12 cellular contexts compared by ENCODE assay signal in the genomic region with DNA sequence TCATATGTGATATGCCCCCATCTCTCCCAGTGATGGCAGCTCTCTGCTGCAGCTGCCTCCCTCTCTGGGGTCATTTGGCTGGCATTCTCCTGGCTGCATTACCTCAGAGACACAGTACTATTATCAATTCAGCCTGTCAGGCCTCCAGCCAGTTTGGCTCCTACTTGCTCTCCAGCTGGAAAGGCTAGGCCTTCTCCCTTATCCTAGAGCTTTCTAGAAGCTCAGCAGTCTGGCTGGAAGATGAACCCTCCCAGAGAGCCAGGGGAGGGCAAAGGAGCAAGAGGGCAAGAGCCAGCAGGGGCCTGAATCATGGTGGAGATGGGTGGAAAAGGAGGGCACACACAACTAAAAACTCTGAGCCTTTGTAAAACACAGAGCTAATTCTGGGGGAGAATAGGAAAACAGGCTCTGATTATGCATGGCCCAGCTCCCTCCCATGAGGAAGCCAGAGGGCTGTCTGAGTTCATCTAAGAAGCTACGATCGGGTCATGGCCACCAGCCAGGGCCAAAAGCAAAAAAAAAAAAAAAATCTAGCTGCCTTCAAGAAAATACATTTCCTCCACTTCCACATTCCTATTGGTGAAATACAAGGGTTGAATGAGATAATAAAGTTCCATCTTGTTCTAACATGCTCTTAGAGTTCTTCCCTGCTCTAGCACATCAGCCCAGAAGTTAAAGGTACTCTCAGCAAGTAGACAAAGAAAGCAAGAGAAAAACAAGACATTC. TPM values are rescaled to one million over a fixed set of nuclear protein-coding genes. Genes with fewer than 3 reads are reported as not detected.
A peak's percentile ranks its signal among the peaks of the same experiment; 100 is the strongest.
DNase-seq lines count a peak whose midpoint lies in the region; ATAC-seq, FAIRE-seq and TF ChIP-seq lines count a peak whose summit lies in the region.
"Had no signal": no experiment of that assay in that cellular context is flagged by ENCODE, and none has a peak within 500 bp of the region (broad histone marks: within the 10 kb centered on the region; RNA-seq: fewer than 3 reads in every experiment).

No MANE protein-coding gene starts in this region.

- H3K36me3 ChIP-seq in liver (ENCODE audit: control insufficient read depth in 4 of 4, insufficient read depth in 3 of 4, low read depth in 1 of 4, low read length in 3 of 4) (no peaks in the 10 kb centered on the region), HepG2 (replicated peaks in 1 of 2; ENCODE audit: control insufficient read depth in 1 of 2, insufficient read depth in 2 of 2, low read length in 2 of 2) (no peaks in the 10 kb centered on the region)

- FAIRE-seq in HepG2 (lab: Jason Lieb, UNC): no peak

- no peaks in the 10 kb centered on the region for H4K20me1 ChIP-seq in HepG2 (ENCODE audit: insufficient read depth, low read length)

- no peak overlapping the region for H3K4me2 ChIP-seq in HepG2 (ENCODE audit: low read depth, low read length)

- peaks cover 0 to 13% (median 11%) of the 10 kb centered on the region in 4 donors for H3K4me1 ChIP-seq in liver (ENCODE audit: control insufficient read depth in 4 of 4, insufficient read depth in 4 of 4, low read length in 3 of 4)
- H3K4me1 ChIP-seq in HepG2 (ENCODE audit: insufficient read depth, low read length): no peaks in the 10 kb centered on the region

- no peak for TF ChIP-seq POLR2A in HepG2 (IDR thresholded peaks at IDR 0.05; ENCODE audit: insufficient read depth in 1 of 2, low read depth in 2 of 2, low read length in 2 of 2)

- no peaks in the 10 kb centered on the region for H3K27me3 ChIP-seq in liver (ENCODE audit: control insufficient read depth in 4 of 4, insufficient read depth in 4 of 4, low read length in 3 of 4)
- H3K27me3 ChIP-seq in HepG2 (ENCODE audit: control insufficient read depth in 1 of 2, insufficient read depth in 2 of 2, low read length in 2 of 2): no peaks in the 10 kb centered on the region; a peak in 1 of 5 replicates

- H3K4me3 ChIP-seq in liver (ENCODE audit: low read depth in 1 of 3, low read length in 3 of 3): no peak overlapping the region
- no peak overlapping the region for H3K4me3 ChIP-seq in HepG2 (replicated peaks in 1 of 3; ENCODE audit: insufficient read depth in 1 of 3, low read depth in 2 of 3, low read length in 3 of 3)

- TF ChIP-seq RAD21 in liver (IDR thresholded peaks at IDR 0.05) (peak; percentile 39 to 50), HepG2 (CRISPR knock-in tag; IDR thresholded peaks at IDR 0.05) (no peak)

- DNase-seq in HepG2 (ENCODE audit: low spot score) (no peak), Right ventricle myocardium inferior (ENCODE audit: missing footprints) (peak; percentile 82), occipital lobe (lab: John Stamatoyannopoulos, UW) (peak; percentile 31), SIG-M5 treated with dmso at 0.1 percent for 504 hours (lab: John Stamatoyannopoulos, UW; ENCODE audit: unreplicated experiment) (no peak), NCI-H2081 treated with DMSO at 0.1 percent for 48 hours (lab: John Stamatoyannopoulos, UW) (no peak)
- DNase-seq: activated T-cell treated with anti-CD3 and anti-CD28 coated beads, Interleukin-2, amount 50 U/mL, for 72 hours; NCI-H524 treated with DMSO at 0.1 percent for 48 hours had no signal

- H3K79me2 ChIP-seq in HepG2 (ENCODE audit: insufficient read depth, low read length): no peaks in the 10 kb centered on the region

- no TSS peak for BruUV-seq in HepG2 (replicated peaks; lab: Mats Ljungman, UMichigan)

- CTCF ChIA-PET in HepG2 (lab: Yijun Ruan, JAX; ENCODE audit: low intra/inter-chr PET ratio, low total read pairs): no interaction called here

- H3K27ac ChIP-seq in liver (ENCODE audit: low read depth in 1 of 2, low read length in 2 of 2): peak overlapping the region; percentile 2 to 6
- H3K27ac ChIP-seq in HepG2 (ENCODE audit: extremely low read length, insufficient read depth, low read length): no peak overlapping the region

- WGBS in liver: 11% methylated on average over 2 of the region's 2 CpGs
- WGBS in HepG2 (ENCODE audit: low lambda C conversion rate): 74% methylated on average over 2 of the region's 2 CpGs

- H3K9me3 ChIP-seq in liver (ENCODE audit: control insufficient read depth in 4 of 4, low read length in 3 of 4) (no peaks in the 10 kb centered on the region), HepG2 (ENCODE audit: low read length) (no peaks in the 10 kb centered on the region)

- ATAC-seq in HepG2 (no peak), Right ventricle myocardium inferior (peak; percentile 79), HG03045 (IDR thresholded peaks at IDR 0.05; ENCODE audit: unreplicated experiment) (no peak), GM18870 (IDR thresholded peaks at IDR 0.05; ENCODE audit: unreplicated experiment) (no peak)
- ATAC-seq: activated T-cell treated with anti-CD3 and anti-CD28 coated beads, Interleukin-2, amount 50 U/mL, for 72 hours had no signal

- TF ChIP-seq CTCF in liver (IDR thresholded peaks at IDR 0.05; ENCODE audit: low read depth, low read length, missing input control) (no peak), HepG2 (CRISPR knock-in tag; IDR thresholded peaks at IDR 0.05) (no peak)

- H2AFZ ChIP-seq in HepG2 (ENCODE audit: low read length): no peak overlapping the region

- in situ Hi-C loops in HepG2 (cut with HindIII; ENCODE audit: extremely low pct_ligation_motif_present, low pct_unique_long_range_greater_than_20kb): no loop called here

- POLR2A ChIA-PET in HepG2 (lab: Yijun Ruan, JAX): no interaction called here

- H3K9ac ChIP-seq in liver (ENCODE audit: low read depth in 1 of 2, low read length in 2 of 2): no peak overlapping the region
- no peak overlapping the region for H3K9ac ChIP-seq in HepG2 (ENCODE audit: insufficient read depth, low read depth, low read length)

- no peak for TF ChIP-seq EP300 in HepG2 (IDR thresholded peaks at IDR 0.05; ENCODE audit: low read depth in 2 of 2, low read length in 2 of 2)
- TF ChIP-seq EP300 in HepG2 (CRISPR knock-in tag; IDR thresholded peaks at IDR 0.05; ENCODE audit: borderline replicate concordance): no peak

- intact Hi-C loops in HepG2 (cut with micrococcal nuclease; ENCODE audit: unreplicated experiment) (no loop called here), Right ventricle myocardium inferior (cut with DNase I) (loop anchor here (1.0 to 5.0 kb wide), 3 partner anchors 32 to 99 kb away; a partner anchor contains a TSS)

RNA-seq across cellular contexts. Expression of a gene that starts 8.8 kb away (rescaled TPM):
- total RNA-seq in liver (1 to 10 TPM; 1.3 to 9.1 TPM), HepG2 (2016; rRNA removed; fragmentation: Illumina TruSeq; extraction: Trizol) (0.10 and 0.24 TPM in 2 replicates), Right ventricle myocardium inferior (5.9 TPM), occipital lobe (1.7 TPM)
- polyA plus RNA-seq in liver (1 to 10 TPM; 3.6 to 7.6 TPM), HepG2 (2011; rRNA removed) (0.18 TPM in 2 replicates)
- not detected in 2 replicates for total RNA-seq in HepG2 (2016; cell fraction: cytosol; rRNA removed; fragmentation: Illumina TruSeq; extraction: Trizol; ENCODE audit: low read depth)
- 0.13 TPM in 1 of 2 replicates, not detected in the other for total RNA-seq in HepG2 (2016; cell fraction: insoluble cytoplasmic fraction; rRNA removed; fragmentation: Illumina TruSeq; extraction: Trizol)
- not detected in 2 replicates for total RNA-seq in HepG2 (2016; cell fraction: membrane; rRNA removed; fragmentation: Illumina TruSeq; extraction: Trizol)
- total RNA-seq in HepG2 (2016; cell fraction: nucleus; rRNA removed; fragmentation: Illumina TruSeq; extraction: Trizol): 0.13 TPM in 1 of 2 replicates, not detected in the other
- polyA plus RNA-seq in HepG2 (2011; cell fraction: cytosol; rRNA removed): 0.07 and 0.22 TPM in 2 replicates
- polyA plus RNA-seq in HepG2 (2011; cell fraction: nucleus; rRNA removed): 0.13 and 0.55 TPM in 2 replicates
- polyA plus RNA-seq in HepG2 (2012): 0.12 TPM in 1 of 2 replicates, not detected in the other
- polyA plus RNA-seq in HepG2 (2016; cell fraction: cytosol; fragmentation: Illumina TruSeq; extraction: Trizol; ENCODE audit: low read depth): not detected in 2 replicates
- polyA plus RNA-seq in HepG2 (2016; cell fraction: insoluble cytoplasmic fraction; fragmentation: Illumina TruSeq; extraction: Trizol; ENCODE audit: low read depth): 0.33 TPM in 1 of 2 replicates, not detected in the other
- polyA plus RNA-seq in HepG2 (2016; cell fraction: membrane; fragmentation: Illumina TruSeq; extraction: Trizol; ENCODE audit: low read depth): not detected in 2 replicates
- 0.25 and 0.37 TPM in 2 replicates for polyA plus RNA-seq in HepG2 (2016; cell fraction: nucleus; fragmentation: Illumina TruSeq; extraction: Trizol; ENCODE audit: insufficient read depth, low read depth)
- 0.10 and 113 TPM in 2 replicates for polyA minus RNA-seq in HepG2 (2011; rRNA and poly(A)+ RNA removed; ENCODE audit: low replicate concordance)
- polyA minus RNA-seq in HepG2 (2011; cell fraction: cytosol; rRNA and poly(A)+ RNA removed): 0.69 and 1.1 TPM in 2 replicates
- 0.37 and 0.39 TPM in 2 replicates for polyA minus RNA-seq in HepG2 (2011; cell fraction: nucleus; rRNA and poly(A)+ RNA removed)
- total RNA-seq: neural crest cell had no signal

RNA-seq across cellular contexts. Expression of a gene that starts 31.8 kb away (rescaled TPM):
- total RNA-seq in liver (100 to 1,000 TPM in 1 of 2 donors, 1 to 10 TPM in 1; 9.6 to 185 TPM), HepG2 (2016; rRNA removed; fragmentation: Illumina TruSeq; extraction: Trizol) (not detected in 2 replicates), Right ventricle myocardium inferior (460 TPM), occipital lobe (2.3 TPM)
- polyA plus RNA-seq in liver (100 to 1,000 TPM; 146 to 347 TPM), HepG2 (2011; rRNA removed) (not detected in 2 replicates)
- not detected in 2 replicates for total RNA-seq in HepG2 (2016; cell fraction: cytosol; rRNA removed; fragmentation: Illumina TruSeq; extraction: Trizol; ENCODE audit: low read depth)
- total RNA-seq in HepG2 (2016; cell fraction: insoluble cytoplasmic fraction; rRNA removed; fragmentation: Illumina TruSeq; extraction: Trizol): not detected in 2 replicates
- total RNA-seq in HepG2 (2016; cell fraction: membrane; rRNA removed; fragmentation: Illumina TruSeq; extraction: Trizol): not detected in 2 replicates
- not detected in 2 replicates for total RNA-seq in HepG2 (2016; cell fraction: nucleus; rRNA removed; fragmentation: Illumina TruSeq; extraction: Trizol)
- polyA plus RNA-seq in HepG2 (2011; cell fraction: cytosol; rRNA removed): 0.08 and 0.28 TPM in 2 replicates
- polyA plus RNA-seq in HepG2 (2011; cell fraction: nucleus; rRNA removed): not detected in 2 replicates
- 0.23 TPM in 1 of 2 replicates, not detected in the other for polyA plus RNA-seq in HepG2 (2012)
- polyA plus RNA-seq in HepG2 (2016; cell fraction: cytosol; fragmentation: Illumina TruSeq; extraction: Trizol; ENCODE audit: low read depth): not detected in 2 replicates
- not detected in 2 replicates for polyA plus RNA-seq in HepG2 (2016; cell fraction: insoluble cytoplasmic fraction; fragmentation: Illumina TruSeq; extraction: Trizol; ENCODE audit: low read depth)
- not detected in 2 replicates for polyA plus RNA-seq in HepG2 (2016; cell fraction: membrane; fragmentation: Illumina TruSeq; extraction: Trizol; ENCODE audit: low read depth)
- not detected in 2 replicates for polyA plus RNA-seq in HepG2 (2016; cell fraction: nucleus; fragmentation: Illumina TruSeq; extraction: Trizol; ENCODE audit: insufficient read depth, low read depth)
- not detected in 2 replicates for polyA minus RNA-seq in HepG2 (2011; rRNA and poly(A)+ RNA removed; ENCODE audit: low replicate concordance)
- polyA minus RNA-seq in HepG2 (2011; cell fraction: cytosol; rRNA and poly(A)+ RNA removed): not detected in 2 replicates
- polyA minus RNA-seq in HepG2 (2011; cell fraction: nucleus; rRNA and poly(A)+ RNA removed): not detected in 2 replicates
- total RNA-seq: A172 had no signal

RNA-seq across cellular contexts. Expression of a gene that starts 59.9 kb away (rescaled TPM):
- total RNA-seq in liver: under 1 TPM in 1 of 2 donors, not detected in 1; 0.25 TPM
- polyA plus RNA-seq in liver: under 1 TPM; 0.03 to 0.14 TPM
- not detected in 2 replicates for total RNA-seq in HepG2 (2016; rRNA removed; fragmentation: Illumina TruSeq; extraction: Trizol)
- total RNA-seq in HepG2 (2016; cell fraction: cytosol; rRNA removed; fragmentation: Illumina TruSeq; extraction: Trizol; ENCODE audit: low read depth): not detected in 2 replicates
- total RNA-seq in HepG2 (2016; cell fraction: insoluble cytoplasmic fraction; rRNA removed; fragmentation: Illumina TruSeq; extraction: Trizol): not detected in 2 replicates
- total RNA-seq in HepG2 (2016; cell fraction: membrane; rRNA removed; fragmentation: Illumina TruSeq; extraction: Trizol): not detected in 2 replicates
- total RNA-seq in HepG2 (2016; cell fraction: nucleus; rRNA removed; fragmentation: Illumina TruSeq; extraction: Trizol): not detected in 2 replicates
- not detected in 2 replicates for polyA plus RNA-seq in HepG2 (2011; rRNA removed)
- polyA plus RNA-seq in HepG2 (2011; cell fraction: cytosol; rRNA removed): not detected in 2 replicates
- polyA plus RNA-seq in HepG2 (2011; cell fraction: nucleus; rRNA removed): not detected in 2 replicates
- not detected in 2 replicates for polyA plus RNA-seq in HepG2 (2012)
- polyA plus RNA-seq in HepG2 (2016; cell fraction: cytosol; fragmentation: Illumina TruSeq; extraction: Trizol; ENCODE audit: low read depth): not detected in 2 replicates
- not detected in 2 replicates for polyA plus RNA-seq in HepG2 (2016; cell fraction: insoluble cytoplasmic fraction; fragmentation: Illumina TruSeq; extraction: Trizol; ENCODE audit: low read depth)
- not detected in 2 replicates for polyA plus RNA-seq in HepG2 (2016; cell fraction: membrane; fragmentation: Illumina TruSeq; extraction: Trizol; ENCODE audit: low read depth)
- polyA plus RNA-seq in HepG2 (2016; cell fraction: nucleus; fragmentation: Illumina TruSeq; extraction: Trizol; ENCODE audit: insufficient read depth, low read depth): not detected in 2 replicates
- polyA minus RNA-seq in HepG2 (2011; rRNA and poly(A)+ RNA removed; ENCODE audit: low replicate concordance): not detected in 2 replicates
- polyA minus RNA-seq in HepG2 (2011; cell fraction: cytosol; rRNA and poly(A)+ RNA removed): not detected in 2 replicates
- polyA minus RNA-seq in HepG2 (2011; cell fraction: nucleus; rRNA and poly(A)+ RNA removed): not detected in 2 replicates
- total RNA-seq in Right ventricle myocardium inferior: not detected
- 7.3 TPM for total RNA-seq in occipital lobe
- total RNA-seq: A172 had no signal

Comparison
In these comparisons a context has a peak if more than half of its experiments do, and no peak if none do; other contexts are left out.
1. DNase-seq: peak in Right ventricle myocardium inferior (single experiment) and occipital lobe (single experiment); none in HepG2 (single experiment), SIG-M5 treated with dmso at 0.1 percent for 504 hours (single experiment) and NCI-H2081 treated with DMSO at 0.1 percent for 48 hours (single experiment).